ENCODE assay signal across 14 cellular contexts in the genomic region with DNA sequence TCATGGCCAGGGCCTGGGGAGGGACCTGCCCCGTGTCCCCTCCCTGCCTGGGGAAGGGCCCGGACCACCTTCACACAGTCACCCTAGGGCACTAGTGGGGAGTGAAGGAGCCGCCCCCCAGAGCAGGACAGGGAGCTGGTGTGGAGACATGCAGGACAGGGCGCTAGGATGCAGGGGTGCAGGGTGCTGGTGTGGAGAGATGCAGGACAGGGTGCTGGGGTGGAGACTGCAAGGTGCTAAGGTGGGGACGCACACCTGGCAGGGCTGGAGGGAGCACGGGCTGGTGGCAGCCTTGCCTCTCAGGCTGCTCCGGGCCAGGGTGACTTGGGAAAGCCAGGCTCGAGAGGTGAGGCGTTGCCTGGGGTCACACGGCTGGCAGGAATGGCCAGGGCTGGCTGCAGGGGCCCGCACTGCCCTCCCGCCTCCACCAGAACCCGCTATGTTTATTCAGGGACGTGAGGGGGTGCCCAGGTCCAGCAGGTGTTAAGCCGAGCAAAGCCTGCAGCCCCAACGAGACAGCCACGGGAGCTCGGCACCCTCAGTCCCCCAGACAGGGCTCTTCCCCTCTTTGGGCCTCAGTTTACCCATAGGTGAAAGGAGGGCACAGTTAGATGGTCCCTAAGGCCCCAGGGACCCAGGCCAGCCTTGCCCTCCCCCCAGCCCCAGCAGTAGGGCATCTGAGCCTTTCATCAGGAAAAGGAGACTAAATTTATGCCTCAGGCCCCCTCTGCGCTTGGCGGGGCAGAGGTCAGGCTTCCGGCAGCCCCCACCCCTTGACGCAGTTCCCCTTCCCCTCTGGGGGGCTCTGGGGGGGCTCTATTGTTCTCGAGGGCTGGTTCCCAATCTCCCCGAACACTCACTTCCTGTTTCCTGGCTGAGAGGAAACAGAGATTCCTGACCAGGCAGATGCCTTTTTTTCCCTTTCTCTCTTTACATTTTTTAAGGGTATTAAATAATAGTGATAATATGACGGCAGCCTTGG. TPM values are rescaled to one million over a fixed set of nuclear protein-coding genes. Genes with fewer than 3 reads are reported as not detected.
DNase-seq lines count a peak whose midpoint lies in the region; ATAC-seq, FAIRE-seq and TF ChIP-seq lines count a peak whose summit lies in the region.
"Had no signal": no experiment of that assay in that cellular context is flagged by ENCODE, and none has a peak within 500 bp of the region (broad histone marks: within the 10 kb centered on the region; RNA-seq: fewer than 3 reads in every experiment).

No MANE protein-coding gene starts in this region.

- H3K9ac ChIP-seq in H1 (replicated peaks in 1 of 4; ENCODE audit: extremely low read depth in 1 of 4, low read depth in 3 of 4, low read length in 3 of 4) (no peak overlapping the region), colonic mucosa (ENCODE audit: low read depth in 2 of 2, low read length in 2 of 2) (peak overlapping the region in 1 of 2 donors; percentile 26)

- no peak for DNase-seq in stimulated activated naive CD8-positive, alpha-beta T cell treated with anti-CD3 and anti-CD28 coated beads, Interleukin-15, Interleukin-2, amounts not matched to agents 100 U/mL and 50 U/mL, for 24 hours
- DNase-seq in stimulated activated naive CD8-positive, alpha-beta T cell treated with anti-CD3 and anti-CD28 coated beads, Interleukin-15, amount 100 ng/mL, for 72 hours, result no peak
- DNase-seq in H1 (ENCODE audit: low read depth in 1 of 2, low spot score in 2 of 2), result peak in 1 of 2 experiments; percentile 46
- DNase-seq in medulla oblongata (ENCODE audit: extremely low spot score), result peak; percentile 12
- DNase-seq in HEK293T (ENCODE audit: extremely low spot score), result no peak
- DNase-seq in colonic mucosa, result no peak
- DNase-seq in NCI-H187 (lab: John Stamatoyannopoulos, UW), result no peak
- DNase-seq: activated CD4-positive, alpha-beta T cell treated with anti-CD3 and anti-CD28 coated beads, Interleukin-2, amount 50 U/mL, for 4 hours; amygdala; foreskin fibroblast; NCI-H1694 had no signal

- no peak overlapping the region; the same call in 1 of the 2 replicates for H2BK20ac ChIP-seq in H1 (ENCODE audit: low read length)

- no peak overlapping the region for H3K4me3 ChIP-seq in H1 (ENCODE audit: extremely low read depth in 1 of 4, insufficient read depth in 2 of 4, low read depth in 3 of 4, low read length in 4 of 4)
- H3K4me3 ChIP-seq in colonic mucosa, result no peak overlapping the region
- H3K4me3 ChIP-seq: mucosa of descending colon had no signal

- no peak overlapping the region for H3K4me3 Mint-ChIP-seq in stimulated activated naive CD8-positive, alpha-beta T cell treated with anti-CD3 and anti-CD28 coated beads, Interleukin-15, amount 100 ng/mL, for 72 hours

- FAIRE-seq in H1 (lab: Jason Lieb, UNC), result no peak
- FAIRE-seq: urothelium cell line had no signal

- intact Hi-C loops in colonic mucosa (cut with DNase I), result no loop called here

- CTCF ChIA-PET in H1 (lab: Charles Lee; ENCODE audit: partially characterized antibody), result interaction anchor here (1.0 to 3.4 kb wide), 6 partner anchors 11 to 135 kb away, joined by 4 to 16 read pairs (median 6); no protein-coding TSS in a partner anchor
- CTCF ChIA-PET in HEK293T (lab: Yijun Ruan, JAX), result interaction anchor here (1.2 kb wide), 1 partner anchor 16 kb away, joined by 5 read pairs; no protein-coding TSS in a partner anchor

- no peak overlapping the region for H3K18ac ChIP-seq in H1 (ENCODE audit: extremely low read depth, low read length)

- no peaks in the 10 kb centered on the region for H3K36me3 ChIP-seq in H1 (ENCODE audit: control insufficient read depth in 2 of 4, insufficient read depth in 4 of 4, low read length in 3 of 4)
- no peaks in the 10 kb centered on the region for H3K36me3 ChIP-seq in colonic mucosa

- no peak overlapping the region for H2AFZ ChIP-seq in H1 (ENCODE audit: low read length)

- no peak overlapping the region for H3K27ac Mint-ChIP-seq in stimulated activated naive CD8-positive, alpha-beta T cell treated with anti-CD3 and anti-CD28 coated beads, Interleukin-15, amount 100 ng/mL, for 72 hours

- no peak for TF ChIP-seq RAD21 in H1 (IDR thresholded peaks at IDR 0.05 in 1 of 2, conservative IDR thresholded peaks at IDR 0.05 in 1 of 2; ENCODE audit: low read depth in 2 of 2, low read length in 2 of 2)

- no peak overlapping the region for H4K5ac ChIP-seq in H1 (ENCODE audit: insufficient read length, low read depth, low read length)

- H3K23me2 ChIP-seq in H1 (ENCODE audit: low read depth, low read length), result no peaks in the 10 kb centered on the region

- POLR2A ChIA-PET in H1 (lab: Charles Lee; ENCODE audit: partially characterized antibody) (interaction anchor here (0.7 to 1.5 kb wide), 2 partner anchors 9 to 256 kb away, joined by 3 to 4 read pairs; no protein-coding TSS in a partner anchor), HEK293T (lab: Yijun Ruan, JAX) (no interaction called here)

- H3K79me1 ChIP-seq in H1 (ENCODE audit: low read depth, low read length), result no peaks in the 10 kb centered on the region

- H4K91ac ChIP-seq in H1 (replicated peaks; ENCODE audit: insufficient read length, low read length), result peak overlapping the region; percentile 65

- H3K27ac ChIP-seq in H1 (ENCODE audit: low read depth, low read length) (no peak overlapping the region), colonic mucosa (no peak overlapping the region)

- H4K20me1 ChIP-seq in H1 (replicated peaks in 1 of 2; ENCODE audit: control insufficient read depth in 1 of 2, insufficient read depth in 2 of 2, low read length in 2 of 2), result peaks cover 0 to 1% of the 10 kb centered on the region in 2 experiments

- 78% methylated on average over 20 of the region's 25 CpGs; no CpG with 5 or more reads in 1 of the 2 experiments for WGBS in H1 (ENCODE audit: extremely low coverage in 1 of 2, insufficient coverage in 1 of 2, insufficient read length in 1 of 2, insufficient replicate concordance in 2 of 2, low coverage in 1 of 2, low lambda C conversion rate in 2 of 2, missing lambda C conversion rate in 1 of 2), 2 experiments

- H3K4me2 ChIP-seq in H1 (ENCODE audit: insufficient read depth in 1 of 2, low read depth in 2 of 2, low read length in 2 of 2), result no peak overlapping the region

- no peak overlapping the region; the same call in none of the 2 replicates for H4K8ac ChIP-seq in H1 (ENCODE audit: extremely low read depth, insufficient read depth, low read length)

- H3K9me3 ChIP-seq in H1 (ENCODE audit: insufficient read depth in 2 of 2, low read depth in 1 of 2, low read length in 1 of 2), result no peaks in the 10 kb centered on the region
- no peaks in the 10 kb centered on the region for H3K9me3 ChIP-seq in colonic mucosa
- H3K9me3 ChIP-seq: mucosa of descending colon had no signal

- no peak for TF ChIP-seq EP300 in H1 (IDR thresholded peaks at IDR 0.05; ENCODE audit: borderline replicate concordance in 1 of 2, low read depth in 2 of 2, low read length in 2 of 2)

- no peak for TF ChIP-seq POLR2A in H1 (IDR thresholded peaks at IDR 0.05; ENCODE audit: control extremely low read depth in 1 of 2, low read depth in 2 of 2, low read length in 2 of 2)

- H2BK12ac ChIP-seq in H1 (ENCODE audit: low read depth, low read length), result peak overlapping the region; percentile 55; the same call in 1 of the 2 replicates

- H2BK5ac ChIP-seq in H1 (ENCODE audit: low read depth, low read length), result no peak overlapping the region

- H3K27me3 ChIP-seq in H1 (replicated peaks in 1 of 4; ENCODE audit: control insufficient read depth in 3 of 4, extremely low read depth in 1 of 4, insufficient read depth in 3 of 4, low read length in 3 of 4) (no peaks in the 10 kb centered on the region; a peak in 1 of 7 replicates), colonic mucosa (peaks cover 37% of the 10 kb centered on the region)

- H3K27me3 Mint-ChIP-seq in stimulated activated naive CD8-positive, alpha-beta T cell treated with anti-CD3 and anti-CD28 coated beads, Interleukin-15, amount 100 ng/mL, for 72 hours, result peaks cover 70% of the 10 kb centered on the region

- H2BK15ac ChIP-seq in H1 (ENCODE audit: low read length), result 0 out of 2 replicates have a peak overlapping the region, but pooled peaks have one; percentile 65

- H3K14ac ChIP-seq in H1 (ENCODE audit: insufficient read length), result no peak overlapping the region

- ATAC-seq in stimulated activated naive CD8-positive, alpha-beta T cell treated with anti-CD3 and anti-CD28 coated beads, Interleukin-15, Interleukin-2, amounts not matched to agents 100 U/mL and 50 U/mL, for 24 hours, result peak; percentile 8
- ATAC-seq in stimulated activated naive CD8-positive, alpha-beta T cell treated with anti-CD3 and anti-CD28 coated beads, Interleukin-15, amount 100 ng/mL, for 72 hours, result no peak
- ATAC-seq in GM21360 (IDR thresholded peaks at IDR 0.05; ENCODE audit: unreplicated experiment), result no peak
- ATAC-seq: mucosa of descending colon had no signal

- H3K4me1 Mint-ChIP-seq in stimulated activated naive CD8-positive, alpha-beta T cell treated with anti-CD3 and anti-CD28 coated beads, Interleukin-15, amount 100 ng/mL, for 72 hours, result peaks cover 41% of the 10 kb centered on the region

- TF ChIP-seq CTCF in H1 (IDR thresholded peaks at IDR 0.05; ENCODE audit: control extremely low read depth in 1 of 3, insufficient read depth in 1 of 3, low read depth in 1 of 3, low read length in 3 of 3), result no peak
- TF ChIP-seq CTCF in colonic mucosa (IDR thresholded peaks at IDR 0.05), result no peak

- H2BK120ac ChIP-seq in H1 (replicated peaks; ENCODE audit: low read depth, low read length), result no peak overlapping the region

- H3K56ac ChIP-seq in H1 (replicated peaks; ENCODE audit: insufficient read length, low read depth, low read length), result no peak overlapping the region

- H3K4me1 ChIP-seq in H1 (replicated peaks in 1 of 4; ENCODE audit: control insufficient read depth in 3 of 4, insufficient read depth in 4 of 4, low read length in 3 of 4) (no peaks in the 10 kb centered on the region), colonic mucosa (no peaks in the 10 kb centered on the region)

- H3K79me2 ChIP-seq in H1 (ENCODE audit: control insufficient read depth in 1 of 2, insufficient read depth in 2 of 2, low read length in 2 of 2), result no peaks in the 10 kb centered on the region

- no peaks in the 10 kb centered on the region for H3K9me3 Mint-ChIP-seq in stimulated activated naive CD8-positive, alpha-beta T cell treated with anti-CD3 and anti-CD28 coated beads, Interleukin-15, amount 100 ng/mL, for 72 hours

- H3K4ac ChIP-seq in H1 (replicated peaks; ENCODE audit: insufficient read length, low read depth, low read length), result peak overlapping the region; percentile 85

- H2AK5ac ChIP-seq in H1 (ENCODE audit: low read depth, low read length), result peak overlapping the region; percentile 66; the same call in 1 of the 2 replicates

- H3K23ac ChIP-seq in H1 (ENCODE audit: insufficient read length), result no peak overlapping the region

RNA-seq across cellular contexts. Expression of a gene that starts 7.2 kb away (rescaled TPM):
- 37.8 and 39.8 TPM in 2 replicates for total RNA-seq in H1 (2021; fragmentation: NEBNext Ultra II Directional; extraction: Animal tissue kit (Norgen Biotek cat#: 25700))
- polyA plus RNA-seq in H1 (2011; rRNA removed), result 53.4 and 82.5 TPM in 2 replicates
- polyA plus RNA-seq in H1 (2011; cell fraction: cytosol; rRNA removed), result 63.0 TPM
- polyA plus RNA-seq in H1 (2011; cell fraction: nucleus; rRNA removed), result 82.5 TPM
- 17.3 to 46.4 TPM (median 40.7 TPM) in 4 replicates for polyA plus RNA-seq in H1 (2012, experiment 1 of 2)
- 43.2 TPM for polyA plus RNA-seq in H1 (2012, experiment 2 of 2)
- 66.8 TPM for polyA plus RNA-seq in H1 (2013, experiment 1 of 2)
- 68.8 TPM for polyA plus RNA-seq in H1 (2013, experiment 2 of 2)
- polyA minus RNA-seq in H1 (2011; rRNA and poly(A)+ RNA removed), result 7.2 and 9.3 TPM in 2 replicates
- polyA minus RNA-seq in H1 (2011; cell fraction: cytosol; rRNA and poly(A)+ RNA removed), result 30.7 TPM
- polyA minus RNA-seq in H1 (2011; cell fraction: nucleus; rRNA and poly(A)+ RNA removed), result 12.8 TPM
- total RNA-seq in colonic mucosa, result 10 to 100 TPM; 17.3 to 28.4 TPM

RNA-seq across cellular contexts. Expression of a gene that starts 31.7 kb away (rescaled TPM):
- 30.5 and 31.6 TPM in 2 replicates for total RNA-seq in H1 (2021; fragmentation: NEBNext Ultra II Directional; extraction: Animal tissue kit (Norgen Biotek cat#: 25700))
- polyA plus RNA-seq in H1 (2011; rRNA removed), result 37.6 and 52.1 TPM in 2 replicates
- polyA plus RNA-seq in H1 (2011; cell fraction: cytosol; rRNA removed), result 36.0 TPM
- 44.9 TPM for polyA plus RNA-seq in H1 (2011; cell fraction: nucleus; rRNA removed)
- 16.4 to 27.5 TPM (median 25.2 TPM) in 4 replicates for polyA plus RNA-seq in H1 (2012, experiment 1 of 2)
- polyA plus RNA-seq in H1 (2012, experiment 2 of 2), result 26.0 TPM
- 32.4 TPM for polyA plus RNA-seq in H1 (2013, experiment 1 of 2)
- polyA plus RNA-seq in H1 (2013, experiment 2 of 2), result 37.1 TPM
- 9.3 and 15.5 TPM in 2 replicates for polyA minus RNA-seq in H1 (2011; rRNA and poly(A)+ RNA removed)
- 19.5 TPM for polyA minus RNA-seq in H1 (2011; cell fraction: cytosol; rRNA and poly(A)+ RNA removed)
- polyA minus RNA-seq in H1 (2011; cell fraction: nucleus; rRNA and poly(A)+ RNA removed), result 12.9 TPM
- 100 to 1,000 TPM; 197 to 372 TPM for total RNA-seq in colonic mucosa

RNA-seq across cellular contexts. Expression of a gene that starts 56.8 kb away (rescaled TPM):
- total RNA-seq in H1 (2021; fragmentation: NEBNext Ultra II Directional; extraction: Animal tissue kit (Norgen Biotek cat#: 25700)), result 32.3 and 35.3 TPM in 2 replicates
- polyA plus RNA-seq in H1 (2011; rRNA removed), result 64.8 and 78.8 TPM in 2 replicates
- 58.4 TPM for polyA plus RNA-seq in H1 (2011; cell fraction: cytosol; rRNA removed)
- polyA plus RNA-seq in H1 (2011; cell fraction: nucleus; rRNA removed), result 75.1 TPM
- 19.5 to 34.6 TPM (median 30.7 TPM) in 4 replicates for polyA plus RNA-seq in H1 (2012, experiment 1 of 2)
- 28.6 TPM for polyA plus RNA-seq in H1 (2012, experiment 2 of 2)
- polyA plus RNA-seq in H1 (2013, experiment 1 of 2), result 28.2 TPM
- polyA plus RNA-seq in H1 (2013, experiment 2 of 2), result 28.5 TPM
- 13.3 and 14.7 TPM in 2 replicates for polyA minus RNA-seq in H1 (2011; rRNA and poly(A)+ RNA removed)
- 22.6 TPM for polyA minus RNA-seq in H1 (2011; cell fraction: cytosol; rRNA and poly(A)+ RNA removed)
- 19.6 TPM for polyA minus RNA-seq in H1 (2011; cell fraction: nucleus; rRNA and poly(A)+ RNA removed)
- 1 to 10 TPM in 1 of 2 donors, under 1 TPM in 1; 0.82 to 2.8 TPM for total RNA-seq in colonic mucosa
